ENCODE assay signal across 10 cellular contexts in genomic region chr20:25686081-25687077, GRCh38. TPM values are rescaled to one million over a fixed set of nuclear protein-coding genes. Genes with fewer than 3 reads are reported as not detected.
DNase-seq lines count a peak whose midpoint lies in the region; ATAC-seq, FAIRE-seq and TF ChIP-seq lines count a peak whose summit lies in the region.
"Had no signal": no experiment of that assay in that cellular context is flagged by ENCODE, and none has a peak within 500 bp of the region (broad histone marks: within the 10 kb centered on the region; RNA-seq: fewer than 3 reads in every experiment).

No MANE protein-coding gene starts in this region.

- peaks cover 19% of the 10 kb centered on the region for H3K4me1 ChIP-seq in psoas muscle

- FAIRE-seq in GM12891 (lab: Jason Lieb, UNC), result no peak
- FAIRE-seq: urothelium cell line had no signal

- peak overlapping the region; percentile 82 for H3K27ac ChIP-seq in psoas muscle

- no peak for TF ChIP-seq POLR2A in GM12891 (IDR thresholded peaks at IDR 0.05; ENCODE audit: low read depth, low read length)

- 28 to 30% (median 30%) methylated on average over 8 of the region's 8 CpGs for WGBS in psoas muscle, 3 donors

- no peaks in the 10 kb centered on the region for H3K27me3 ChIP-seq in psoas muscle (ENCODE audit: insufficient read depth in 3 of 3, low read length in 2 of 3)

- intact Hi-C loops in psoas muscle (cut with DNase I), result loop anchor here in 1 of 2 donors (5.0 kb wide), 1 partner anchor 64 kb away; the partner anchor contains the start of gene NANP

- no peak for TF ChIP-seq CTCF in psoas muscle (IDR thresholded peaks at IDR 0.05)

- H3K4me3 ChIP-seq in psoas muscle, result peak overlapping the region; percentile 17

- H3K36me3 ChIP-seq in psoas muscle (ENCODE audit: insufficient read depth in 1 of 2, low read depth in 1 of 2), result peaks cover 2 to 16% of the 10 kb centered on the region in 2 donors

- H3K9me3 ChIP-seq in psoas muscle, result no peaks in the 10 kb centered on the region

- peak; percentile 32 to 75 for DNase-seq in NCI-H2081 (lab: John Stamatoyannopoulos, UW)
- no peak for DNase-seq in NCI-H2081 treated with DMSO at 0.1 percent for 48 hours (lab: John Stamatoyannopoulos, UW)
- DNase-seq in NCI-H2171 treated with DMSO at 0.1 percent for 48 hours (lab: John Stamatoyannopoulos, UW), result peak; percentile 99
- peak; percentile 63 to 84 for DNase-seq in psoas muscle
- DNase-seq in KG1 (lab: John Stamatoyannopoulos, UW), result no peak
- no peak for DNase-seq in GM12891 (ENCODE audit: insufficient read length, low spot score)
- no peak for DNase-seq in activated naive CD4-positive, alpha-beta T cell treated with Interleukin-2 at 50 U/mL for 16 hours
- DNase-seq: activated naive CD4-positive, alpha-beta T cell treated with anti-CD3 and anti-CD28 coated beads, Interleukin-2, amount 50 U/mL, for 16 hours had no signal

- ATAC-seq in HG02885 (IDR thresholded peaks at IDR 0.05; ENCODE audit: poor library complexity, unreplicated experiment), result peak; percentile 31
- peak; percentile 97 to 99 (median 99) for ATAC-seq in psoas muscle

TF ChIP-seq in GM12891, 5 proteins besides CTCF, POLR2A, EP300 and RAD21:
- TF ChIP-seq PAX5 (IDR thresholded peaks at IDR 0.05; ENCODE audit: insufficient read depth, low read length, severe bottlenecking) (no peak), POLR2AphosphoS5 (IDR thresholded peaks at IDR 0.05; ENCODE audit: low read depth, low read length) (no peak), SPI1 (IDR thresholded peaks at IDR 0.05; ENCODE audit: low read depth, low read length) (no peak), TAF1 (IDR thresholded peaks at IDR 0.05; ENCODE audit: low read depth, low read length) (no peak), POU2F2 (IDR thresholded peaks at IDR 0.05; ENCODE audit: low read depth, low read length) (no peak)

RNA-seq across cellular contexts. Expression of gene ZNF337, which starts 10.3 kb away (rescaled TPM):
- 10 to 100 TPM in 2 of 4 donors, 1 to 10 TPM in 2; 7.4 to 12.5 (median 9.6) TPM for total RNA-seq in psoas muscle
- 1 to 10 TPM; 4.1 to 8.1 (median 4.4) TPM for polyA plus RNA-seq in psoas muscle
- polyA plus RNA-seq in GM12891 (2012; ENCODE audit: low read depth, missing spikeins), result 9.1 TPM

Comparison
In these comparisons a context has a peak if more than half of its experiments do, and no peak if none do; other contexts are left out.
1. DNase-seq: peak in NCI-H2081 (2 of 2), NCI-H2171 treated with DMSO at 0.1 percent for 48 hours (single experiment) and psoas muscle (2 of 2); none in NCI-H2081 treated with DMSO at 0.1 percent for 48 hours (single experiment), KG1 (single experiment), GM12891 (single experiment) and activated naive CD4-positive, alpha-beta T cell treated with Interleukin-2 at 50 U/mL for 16 hours (single experiment).